ENCODE assay signal across 8 cellular contexts in genomic region chr2:129936334-129936934, GRCh38. TPM values are rescaled to one million over a fixed set of nuclear protein-coding genes. Genes with fewer than 3 reads are reported as not detected.
A peak's percentile ranks its signal among the peaks of the same experiment; 100 is the strongest.
DNase-seq lines count a peak whose midpoint lies in the region; ATAC-seq and TF ChIP-seq lines count a peak whose summit lies in the region.

No MANE protein-coding gene starts in this region.

- TF ChIP-seq EP300 in stomach (IDR thresholded peaks at IDR 0.05) = no peak

- no peaks in the 10 kb centered on the region for H3K9me2 ChIP-seq in MM.1S (replicated peaks; ENCODE audit: insufficient read depth, low read length)

- H4K20me1 ChIP-seq in MM.1S (ENCODE audit: insufficient read depth, low read length) = no peaks in the 10 kb centered on the region

- H3K36me3 Mint-ChIP-seq in activated naive CD8-positive, alpha-beta T cell treated with anti-CD3 and anti-CD28 coated beads, Interleukin-2, amount 10 ng/mL, durations not matched to agents 7 days and 5 days = no peaks in the 10 kb centered on the region

- POLR2A ChIA-PET in activated naive CD8-positive, alpha-beta T cell treated with anti-CD3 and anti-CD28 coated beads, Interleukin-2, amount 10 ng/mL, durations not matched to agents 7 days and 5 days (lab: Charles Lee) = no interaction called here

- 36 to 75% (median 71%) methylated on average over 9 of the region's 9 CpGs for WGBS in stomach, 5 donors

- H3K27ac ChIP-seq in MM.1S (ENCODE audit: low read length) (no peak overlapping the region), stomach (no peak overlapping the region)

- TF ChIP-seq POLR2A in stomach (IDR thresholded peaks at IDR 0.05) (no peak), erythroblast (IDR thresholded peaks at IDR 0.05; ENCODE audit: low read length) (no peak)

- H3K27me3 ChIP-seq in MM.1S (replicated peaks; ENCODE audit: insufficient read depth, low read length) (no peaks in the 10 kb centered on the region), stomach (peaks cover 0 to 71% (median 14%) of the 10 kb centered on the region in 3 donors)

- no peak overlapping the region for H3K4me3 Mint-ChIP-seq in activated naive CD8-positive, alpha-beta T cell treated with anti-CD3 and anti-CD28 coated beads, Interleukin-2, amount 10 ng/mL, durations not matched to agents 7 days and 5 days

- H3K9me3 Mint-ChIP-seq in activated naive CD8-positive, alpha-beta T cell treated with anti-CD3 and anti-CD28 coated beads, Interleukin-2, amount 10 ng/mL, durations not matched to agents 7 days and 5 days = no peaks in the 10 kb centered on the region

- no peak overlapping the region for H3K4me3 ChIP-seq in MM.1S (ENCODE audit: low read length)
- H3K4me3 ChIP-seq in stomach = no peak overlapping the region

- no peaks in the 10 kb centered on the region for H3K79me2 ChIP-seq in MM.1S (ENCODE audit: low read length)

- no peak overlapping the region for H2AFZ ChIP-seq in MM.1S (ENCODE audit: low read length)

- peak; percentile 56 to 59 for DNase-seq in stimulated activated CD4-positive, alpha-beta T cell treated with anti-CD3 and anti-CD28 coated beads, Interleukin-2, amount 100 ng/mL, for 48 hours
- DNase-seq in stimulated activated CD4-positive, alpha-beta T cell treated with anti-CD3 and anti-CD28 coated beads, Interleukin-12 subunit alpha, Interleukin-12 subunit beta, amount 100 ng/mL, for 4 hours = no peak
- peak; percentile 66 for DNase-seq in MM.1S
- peak; percentile 55 for DNase-seq in activated naive CD8-positive, alpha-beta T cell treated with anti-CD3 and anti-CD28 coated beads, Interleukin-2, amount 10 ng/mL, durations not matched to agents 7 days and 5 days
- peak; percentile 70 for DNase-seq in stomach
- no peak for DNase-seq in cortex of kidney (lab: John Stamatoyannopoulos, UW)
- no peak for DNase-seq in erythroblast (lab: John Stamatoyannopoulos, UW)
- no peak for DNase-seq in stimulated activated CD4-positive, alpha-beta T cell treated with anti-CD3 and anti-CD28 coated beads, Interleukin-15, amount 100 ng/mL, for 24 hours

- H3K4me1 ChIP-seq in MM.1S (ENCODE audit: low read length) (no peaks in the 10 kb centered on the region), stomach (peaks cover 0 to 6% (median 3%) of the 10 kb centered on the region in 4 donors)

- H3K9ac ChIP-seq in MM.1S (ENCODE audit: low read length) = no peak overlapping the region

- no peak for ATAC-seq in activated naive CD8-positive, alpha-beta T cell treated with anti-CD3 and anti-CD28 coated beads, Interleukin-2, amount 10 ng/mL, durations not matched to agents 7 days and 5 days (ENCODE audit: low read depth)

- H3K27ac Mint-ChIP-seq in activated naive CD8-positive, alpha-beta T cell treated with anti-CD3 and anti-CD28 coated beads, Interleukin-2, amount 10 ng/mL, durations not matched to agents 7 days and 5 days = no peak overlapping the region

- H3K9me3 ChIP-seq in MM.1S (replicated peaks; ENCODE audit: insufficient read depth, low read length) (no peaks in the 10 kb centered on the region), stomach (no peaks in the 10 kb centered on the region)

- H3K27me3 Mint-ChIP-seq in activated naive CD8-positive, alpha-beta T cell treated with anti-CD3 and anti-CD28 coated beads, Interleukin-2, amount 10 ng/mL, durations not matched to agents 7 days and 5 days = peaks cover 35% of the 10 kb centered on the region

- peak; percentile 48 for TF ChIP-seq CTCF in MM.1S (IDR thresholded peaks at IDR 0.05; ENCODE audit: low read length)
- peak in 1 of 7 experiments; percentile 35 for TF ChIP-seq CTCF in stomach (IDR thresholded peaks at IDR 0.05)

- intact Hi-C loops in stomach (cut with DNase I; ENCODE audit: low total_unique reads) = no loop called here

- H3K4me1 Mint-ChIP-seq in activated naive CD8-positive, alpha-beta T cell treated with anti-CD3 and anti-CD28 coated beads, Interleukin-2, amount 10 ng/mL, durations not matched to agents 7 days and 5 days = peaks cover 3% of the 10 kb centered on the region

- H3K36me3 ChIP-seq in MM.1S (replicated peaks; ENCODE audit: insufficient read depth, low read length) = no peaks in the 10 kb centered on the region
- H3K36me3 ChIP-seq in stomach = no peaks in the 10 kb centered on the region

- H3F3A ChIP-seq in MM.1S (ENCODE audit: insufficient read depth, low read length) = no peaks in the 10 kb centered on the region

- H3K4me2 ChIP-seq in MM.1S (ENCODE audit: low read depth, low read length) = no peak overlapping the region

RNA-seq across cellular contexts. Expression of gene RAB6C, which starts 43.0 kb away (rescaled TPM):
- total RNA-seq in activated naive CD8-positive, alpha-beta T cell treated with anti-CD3 and anti-CD28 coated beads, Interleukin-2, amount 10 ng/mL, durations not matched to agents 7 days and 5 days = under 1 TPM in 1 of 2 experiments, not detected in 1; 0.11 TPM
- under 1 TPM in 1 of 5 donors, not detected in 4; 0.18 TPM for total RNA-seq in stomach
- polyA plus RNA-seq in stomach = not detected

Comparison
In these comparisons a context has a peak if more than half of its experiments do, and no peak if none do; other contexts are left out.
1. DNase-seq: peak in stimulated activated CD4-positive, alpha-beta T cell treated with anti-CD3 and anti-CD28 coated beads, Interleukin-2, amount 100 ng/mL, for 48 hours (2 of 2), MM.1S (single experiment), activated naive CD8-positive, alpha-beta T cell treated with anti-CD3 and anti-CD28 coated beads, Interleukin-2, amount 10 ng/mL, durations not matched to agents 7 days and 5 days (single experiment) and stomach (single experiment); none in stimulated activated CD4-positive, alpha-beta T cell treated with anti-CD3 and anti-CD28 coated beads, Interleukin-12 subunit alpha, Interleukin-12 subunit beta, amount 100 ng/mL, for 4 hours (single experiment), cortex of kidney (single experiment), erythroblast (0 of 2) and stimulated activated CD4-positive, alpha-beta T cell treated with anti-CD3 and anti-CD28 coated beads, Interleukin-15, amount 100 ng/mL, for 24 hours (single experiment).